In genomic region chr5:137616046-137616445, GRCh38 we compare ENCODE assay signal across 16 cellular contexts.
A peak's percentile ranks its signal among the peaks of the same experiment; 100 is the strongest.
DNase-seq lines count a peak whose midpoint lies in the region; ATAC-seq and TF ChIP-seq lines count a peak whose summit lies in the region.
"Had no signal": no experiment of that assay in that cellular context is flagged by ENCODE, and none has a peak within 500 bp of the region (broad histone marks: within the 10 kb centered on the region; RNA-seq: fewer than 3 reads in every experiment).

No MANE protein-coding gene starts in this region.

- no peaks in the 10 kb centered on the region for H3K9me3 ChIP-seq in WERI-Rb-1 (ENCODE audit: severe bottlenecking)

- no peak for ATAC-seq in HG03378 (IDR thresholded peaks at IDR 0.05; ENCODE audit: unreplicated experiment)
- no peak for ATAC-seq in GM19467 (IDR thresholded peaks at IDR 0.05; ENCODE audit: unreplicated experiment)
- ATAC-seq: CD8-positive, alpha-beta T cell had no signal

- H3K27ac Mint-ChIP-seq in type B pancreatic cell: no peak overlapping the region
- H3K27ac Mint-ChIP-seq: CD14-positive monocyte; CD8-positive, alpha-beta T cell; H9 had no signal

- H3K36me3 Mint-ChIP-seq in type B pancreatic cell: no peaks in the 10 kb centered on the region
- H3K36me3 Mint-ChIP-seq: CD14-positive monocyte had no signal

- DNase-seq in activated CD8-positive, alpha-beta memory T cell treated with anti-CD3 and anti-CD28 coated beads for 24 hours: peak; percentile 21
- no peak for DNase-seq in activated CD8-positive, alpha-beta memory T cell treated with anti-CD3 and anti-CD28 coated beads, Interleukin-2, amount 50 U/mL, for 48 hours
- DNase-seq in WERI-Rb-1 (peak; percentile 65), islet precursor cell (peak; percentile 60), type B pancreatic cell (ENCODE audit: extremely low spot score, unreplicated experiment) (peak; percentile 49), NCI-H2029 treated with DMSO at 0.1 percent for 48 hours (lab: John Stamatoyannopoulos, UW) (no peak)
- DNase-seq: CD8-positive, alpha-beta T cell; COR-L47; DMS53; GF-D8; GOT3; H9 had no signal

- H3K4me3 ChIP-seq in WERI-Rb-1 (ENCODE audit: low read depth, low read length): no peak overlapping the region

- no peak overlapping the region for H3K4me3 Mint-ChIP-seq in type B pancreatic cell
- H3K4me3 Mint-ChIP-seq: CD14-positive monocyte; CD8-positive, alpha-beta T cell; H9 had no signal

- no peaks in the 10 kb centered on the region for H3K36me3 ChIP-seq in WERI-Rb-1

- no peaks in the 10 kb centered on the region for H3K9me3 Mint-ChIP-seq in type B pancreatic cell
- H3K9me3 Mint-ChIP-seq: CD14-positive monocyte; CD8-positive, alpha-beta T cell; H9 had no signal

- no peaks in the 10 kb centered on the region for H3K27me3 ChIP-seq in WERI-Rb-1 (ENCODE audit: insufficient read depth, low read depth, severe bottlenecking)

- peak overlapping the region; percentile 65 for H3K27ac ChIP-seq in WERI-Rb-1
- H3K27ac ChIP-seq: 22Rv1 had no signal

- peaks cover 9% of the 10 kb centered on the region for H3K4me1 Mint-ChIP-seq in type B pancreatic cell (ENCODE audit: unreplicated experiment)
- H3K4me1 Mint-ChIP-seq: H9 had no signal

- H3K27me3 Mint-ChIP-seq in type B pancreatic cell: peaks cover 18% of the 10 kb centered on the region

- TF ChIP-seq CTCF in WERI-Rb-1 (IDR thresholded peaks at IDR 0.05; ENCODE audit: low read depth, low read length) (no peak), type B pancreatic cell (conservative IDR thresholded peaks at IDR 0.05) (no peak)

Comparison
In these comparisons a context has a peak if more than half of its experiments do, and no peak if none do; other contexts are left out.
1. DNase-seq: peak in activated CD8-positive, alpha-beta memory T cell treated with anti-CD3 and anti-CD28 coated beads for 24 hours (single experiment), WERI-Rb-1 (single experiment), islet precursor cell (single experiment) and type B pancreatic cell (single experiment); none in activated CD8-positive, alpha-beta memory T cell treated with anti-CD3 and anti-CD28 coated beads, Interleukin-2, amount 50 U/mL, for 48 hours (single experiment) and NCI-H2029 treated with DMSO at 0.1 percent for 48 hours (single experiment).